In the genomic region with DNA sequence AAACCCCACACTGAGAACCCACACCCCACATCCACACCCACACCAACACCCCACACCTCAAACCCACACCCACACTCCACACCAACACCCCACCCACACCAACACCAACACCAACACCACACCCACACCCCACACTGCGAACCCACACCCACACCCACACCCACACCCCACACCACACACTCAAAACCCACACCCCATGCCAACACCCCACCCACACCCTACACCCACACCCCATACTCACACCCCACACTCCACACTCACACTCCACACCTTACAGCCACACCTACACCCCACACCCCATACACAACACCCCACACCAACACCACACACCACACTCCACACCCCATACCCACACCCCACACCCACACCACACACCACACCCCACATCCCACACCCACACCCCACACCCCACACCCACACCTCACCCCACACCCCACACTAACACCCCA, we compare ENCODE assay signal across 1 cellular context.
TF ChIP-seq lines count a peak whose summit lies in the region.

No MANE protein-coding gene starts in this region.

TF ChIP-seq in HEK293, 187 proteins besides CTCF, POLR2A, EP300 and RAD21 (continued from another document):
- TF ChIP-seq ZNF2 (tag by site-specific recombination; IDR thresholded peaks at IDR 0.05) (no peak), ZFHX2 (tag by site-specific recombination; conservative IDR thresholded peaks at IDR 0.05) (peak; percentile 99), ZNF426 (tag by site-specific recombination; IDR thresholded peaks at IDR 0.05) (no peak), ZFP37 (tag by site-specific recombination; IDR thresholded peaks at IDR 0.05) (no peak), ZNF16 (tag by site-specific recombination; IDR thresholded peaks at IDR 0.05; ENCODE audit: low read depth) (no peak), ZNF132 (tag by site-specific recombination; IDR thresholded peaks at IDR 0.05; ENCODE audit: borderline replicate concordance) (no peak), KLF16 (tag by site-specific recombination; IDR thresholded peaks at IDR 0.05) (no peak)
- TF ChIP-seq, protein P1, sequence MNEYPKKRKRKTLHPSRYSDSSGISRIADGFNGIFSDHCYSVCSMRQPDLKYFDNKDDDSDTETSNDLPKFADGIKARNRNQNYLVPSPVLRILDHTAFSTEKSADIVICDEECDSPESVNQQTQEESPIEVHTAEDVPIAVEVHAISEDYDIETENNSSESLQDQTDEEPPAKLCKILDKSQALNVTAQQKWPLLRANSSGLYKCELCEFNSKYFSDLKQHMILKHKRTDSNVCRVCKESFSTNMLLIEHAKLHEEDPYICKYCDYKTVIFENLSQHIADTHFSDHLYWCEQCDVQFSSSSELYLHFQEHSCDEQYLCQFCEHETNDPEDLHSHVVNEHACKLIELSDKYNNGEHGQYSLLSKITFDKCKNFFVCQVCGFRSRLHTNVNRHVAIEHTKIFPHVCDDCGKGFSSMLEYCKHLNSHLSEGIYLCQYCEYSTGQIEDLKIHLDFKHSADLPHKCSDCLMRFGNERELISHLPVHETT (tag by site-specific recombination; IDR thresholded peaks at IDR 0.05) = no peak
- TF ChIP-seq, protein P2, sequence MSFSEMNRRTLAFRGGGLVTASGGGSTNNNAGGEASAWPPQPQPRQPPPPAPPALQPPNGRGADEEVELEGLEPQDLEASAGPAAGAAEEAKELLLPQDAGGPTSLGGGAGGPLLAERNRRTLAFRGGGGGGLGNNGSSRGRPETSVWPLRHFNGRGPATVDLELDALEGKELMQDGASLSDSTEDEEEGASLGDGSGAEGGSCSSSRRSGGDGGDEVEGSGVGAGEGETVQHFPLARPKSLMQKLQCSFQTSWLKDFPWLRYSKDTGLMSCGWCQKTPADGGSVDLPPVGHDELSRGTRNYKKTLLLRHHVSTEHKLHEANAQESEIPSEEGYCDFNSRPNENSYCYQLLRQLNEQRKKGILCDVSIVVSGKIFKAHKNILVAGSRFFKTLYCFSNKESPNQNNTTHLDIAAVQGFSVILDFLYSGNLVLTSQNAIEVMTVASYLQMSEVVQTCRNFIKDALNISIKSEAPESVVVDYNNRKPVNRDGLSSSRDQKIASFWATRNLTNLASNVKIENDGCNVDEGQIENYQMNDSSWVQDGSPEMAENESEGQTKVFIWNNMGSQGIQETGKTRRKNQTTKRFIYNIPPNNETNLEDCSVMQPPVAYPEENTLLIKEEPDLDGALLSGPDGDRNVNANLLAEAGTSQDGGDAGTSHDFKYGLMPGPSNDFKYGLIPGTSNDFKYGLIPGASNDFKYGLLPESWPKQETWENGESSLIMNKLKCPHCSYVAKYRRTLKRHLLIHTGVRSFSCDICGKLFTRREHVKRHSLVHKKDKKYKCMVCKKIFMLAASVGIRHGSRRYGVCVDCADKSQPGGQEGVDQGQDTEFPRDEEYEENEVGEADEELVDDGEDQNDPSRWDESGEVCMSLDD (tag by site-specific recombination; IDR thresholded peaks at IDR 0.05) = peak; percentile 34; the same call in 1 of the 2 replicates
